ENCODE assay signal across 25 cellular contexts in the genomic region with DNA sequence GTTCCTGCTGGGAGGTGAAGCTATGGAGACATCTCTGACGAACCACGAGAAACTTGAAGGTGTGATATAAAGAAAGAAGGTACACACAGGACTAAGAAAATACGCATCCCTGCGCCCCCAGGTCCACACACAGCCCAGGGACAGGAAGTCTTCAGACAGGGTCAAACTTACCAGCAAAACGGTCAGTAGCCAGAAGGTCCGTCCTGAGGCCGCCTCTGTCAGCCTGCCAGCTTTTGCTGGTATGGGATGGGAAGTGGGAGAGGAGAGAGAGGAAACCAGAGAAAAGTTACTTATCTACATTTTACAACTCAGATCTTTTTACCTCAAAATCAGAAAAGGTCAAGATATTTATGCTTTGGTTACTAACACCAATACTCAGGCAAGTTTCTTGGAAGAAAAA. TPM values are rescaled to one million over a fixed set of nuclear protein-coding genes. Genes with fewer than 3 reads are reported as not detected.
A peak's percentile ranks its signal among the peaks of the same experiment; 100 is the strongest.
DNase-seq lines count a peak whose midpoint lies in the region; ATAC-seq, FAIRE-seq and TF ChIP-seq lines count a peak whose summit lies in the region.
"Had no signal": no experiment of that assay in that cellular context is flagged by ENCODE, and none has a peak within 500 bp of the region (broad histone marks: within the 10 kb centered on the region; RNA-seq: fewer than 3 reads in every experiment).

No MANE protein-coding gene starts in this region.

- no peak overlapping the region for H3K27ac ChIP-seq in CD4-positive, alpha-beta T cell (ENCODE audit: low read depth, low read length)
- H3K27ac ChIP-seq: ascending aorta, C4-2B, esophagus squamous epithelium, SJSA1 had no signal

- intact Hi-C loops in CD4-positive, alpha-beta T cell (cut with DNase I, micrococcal nuclease): no loop called here

- no peaks in the 10 kb centered on the region for H3K27me3 Mint-ChIP-seq in CD4-positive, alpha-beta T cell
- H3K27me3 Mint-ChIP-seq in chondrocyte (ENCODE audit: low read depth) (no peaks in the 10 kb centered on the region), memory B cell (no peaks in the 10 kb centered on the region)
- no peaks in the 10 kb centered on the region for H3K27me3 Mint-ChIP-seq in T-helper 2 cell treated with Interferon-gamma antibody and Interleukin-4, amounts not matched to agents 5 μg/mL and 100 μg/mL, for 36 hours (ENCODE audit: low read depth)
- H3K27me3 Mint-ChIP-seq: activated B cell treated with CpG ODN at 0.5 μM for 24 hours; naive thymus-derived CD8-positive, alpha-beta T cell; stimulated activated memory B cell treated with anti-CD40 and anti-IgM and Interleukin-4, amounts not matched to agents 10 μg/mL and 1 μg/mL and 100 μg/mL, for 72 hours had no signal

- H3K4me1 Mint-ChIP-seq in CD4-positive, alpha-beta T cell (ENCODE audit: low read depth): peaks cover 39% of the 10 kb centered on the region
- H3K4me1 Mint-ChIP-seq in chondrocyte (ENCODE audit: low read depth) (peaks cover 50% of the 10 kb centered on the region), memory B cell (peaks cover 18% of the 10 kb centered on the region)
- H3K4me1 Mint-ChIP-seq in T-helper 2 cell treated with Interferon-gamma antibody and Interleukin-4, amounts not matched to agents 5 μg/mL and 100 μg/mL, for 36 hours (ENCODE audit: low read depth): peaks cover 14% of the 10 kb centered on the region

- no peaks in the 10 kb centered on the region for H3K9me3 ChIP-seq in CD4-positive, alpha-beta T cell (ENCODE audit: control insufficient read depth, low read length)
- H3K9me3 ChIP-seq: ascending aorta, esophagus squamous epithelium, HAP-1, SJSA1 had no signal

- no peak for TF ChIP-seq CTCF in CD4-positive, alpha-beta T cell (IDR thresholded peaks at IDR 0.05)
- TF ChIP-seq CTCF in chondrocyte (IDR thresholded peaks at IDR 0.05): no peak

- CTCF ChIA-PET in CD4-positive, alpha-beta T cell (lab: Charles Lee): no interaction called here

- peak overlapping the region; percentile 51 for H3K4me3 Mint-ChIP-seq in CD4-positive, alpha-beta T cell
- H3K4me3 Mint-ChIP-seq in chondrocyte (ENCODE audit: unreplicated experiment): peak overlapping the region; percentile 5
- H3K4me3 Mint-ChIP-seq in memory B cell: no peak overlapping the region
- H3K4me3 Mint-ChIP-seq in T-helper 2 cell treated with Interferon-gamma antibody and Interleukin-4, amounts not matched to agents 5 μg/mL and 100 μg/mL, for 36 hours: no peak overlapping the region
- H3K4me3 Mint-ChIP-seq: activated B cell treated with CpG ODN at 0.5 μM for 24 hours; activated CD8-positive, alpha-beta T cell treated with anti-CD3 and anti-CD28 coated beads, Interleukin-2, amount 10 ng/mL, durations not matched to agents 7 days and 5 days; stimulated activated memory B cell treated with anti-CD40 and anti-IgM and Interleukin-4, amounts not matched to agents 10 μg/mL and 1 μg/mL and 100 μg/mL, for 72 hours had no signal

- no peaks in the 10 kb centered on the region for H3K27me3 ChIP-seq in CD4-positive, alpha-beta T cell (ENCODE audit: control insufficient read depth, insufficient read depth, low read length)
- no peaks in the 10 kb centered on the region for H3K27me3 ChIP-seq in H7 (ENCODE audit: control insufficient read depth, insufficient read depth, low read length)
- H3K27me3 ChIP-seq: ascending aorta, esophagus squamous epithelium, SJSA1 had no signal

- POLR2A ChIA-PET in CD4-positive, alpha-beta T cell (lab: Charles Lee): interaction anchor here (1.3 kb wide), 1 partner anchor 46 kb away, joined by 4 read pairs; no protein-coding TSS in a partner anchor

- peaks cover 53% of the 10 kb centered on the region for H3K36me3 Mint-ChIP-seq in CD4-positive, alpha-beta T cell (ENCODE audit: low read depth)
- H3K36me3 Mint-ChIP-seq in chondrocyte (ENCODE audit: low read depth) (peaks cover 40% of the 10 kb centered on the region), memory B cell (peaks cover 13% of the 10 kb centered on the region)
- H3K36me3 Mint-ChIP-seq in T-helper 2 cell treated with Interferon-gamma antibody and Interleukin-4, amounts not matched to agents 5 μg/mL and 100 μg/mL, for 36 hours (ENCODE audit: low read depth): peaks cover 32% of the 10 kb centered on the region

- no peak for ATAC-seq in CD4-positive, alpha-beta T cell (ENCODE audit: poor library complexity)
- no peak for ATAC-seq in memory B cell (ENCODE audit: low read depth)
- ATAC-seq: activated CD8-positive, alpha-beta T cell treated with anti-CD3 and anti-CD28 coated beads, Interleukin-2, amount 10 ng/mL, durations not matched to agents 7 days and 5 days; activated naive CD4-positive, alpha-beta T cell treated with anti-CD3 and anti-CD28 coated beads, Interleukin-2, amount 50 U/mL, for 72 hours; naive thymus-derived CD8-positive, alpha-beta T cell; stimulated activated memory B cell treated with anti-CD40 and anti-IgM and Interleukin-4, amounts not matched to agents 10 μg/mL and 1 μg/mL and 100 μg/mL, for 72 hours had no signal

- H3K9me3 Mint-ChIP-seq in CD4-positive, alpha-beta T cell: no peaks in the 10 kb centered on the region
- H3K9me3 Mint-ChIP-seq in chondrocyte (ENCODE audit: low read depth) (no peaks in the 10 kb centered on the region), memory B cell (no peaks in the 10 kb centered on the region)
- H3K9me3 Mint-ChIP-seq in T-helper 2 cell treated with Interferon-gamma antibody and Interleukin-4, amounts not matched to agents 5 μg/mL and 100 μg/mL, for 36 hours: no peaks in the 10 kb centered on the region
- H3K9me3 Mint-ChIP-seq: activated B cell treated with CpG ODN at 0.5 μM for 24 hours; activated naive CD4-positive, alpha-beta T cell treated with anti-CD3 and anti-CD28 coated beads, Interleukin-2, amount 50 U/mL, for 72 hours; naive thymus-derived CD8-positive, alpha-beta T cell; stimulated activated memory B cell treated with anti-CD40 and anti-IgM and Interleukin-4, amounts not matched to agents 10 μg/mL and 1 μg/mL and 100 μg/mL, for 72 hours had no signal

- H3K27ac Mint-ChIP-seq in CD4-positive, alpha-beta T cell: peak overlapping the region; percentile 63
- H3K27ac Mint-ChIP-seq in chondrocyte (ENCODE audit: unreplicated experiment) (peak overlapping the region; percentile 85), memory B cell (peak overlapping the region; percentile 70)
- H3K27ac Mint-ChIP-seq in T-helper 2 cell treated with Interferon-gamma antibody and Interleukin-4, amounts not matched to agents 5 μg/mL and 100 μg/mL, for 36 hours: no peak overlapping the region
- H3K27ac Mint-ChIP-seq: activated B cell treated with CpG ODN at 0.5 μM for 24 hours; activated CD8-positive, alpha-beta T cell treated with anti-CD3 and anti-CD28 coated beads, Interleukin-2, amount 10 ng/mL, durations not matched to agents 7 days and 5 days; stimulated activated memory B cell treated with anti-CD40 and anti-IgM and Interleukin-4, amounts not matched to agents 10 μg/mL and 1 μg/mL and 100 μg/mL, for 72 hours had no signal

- no peak for FAIRE-seq in RCC 7860 (lab: Jason Lieb, UNC)

- H3K4me3 ChIP-seq in H7 (ENCODE audit: insufficient read depth, low read depth, low read length): no peak overlapping the region
- H3K4me3 ChIP-seq: ascending aorta, esophagus squamous epithelium, HAP-1, SJSA1 had no signal

- peaks cover 17% of the 10 kb centered on the region for H3K36me3 ChIP-seq in H7 (replicated peaks; ENCODE audit: control insufficient read depth, insufficient read depth, low read length)

- no peak for DNase-seq in CD4-positive, alpha-beta T cell
- DNase-seq in H7: peak; percentile 11
- no peak for DNase-seq in chondrocyte (ENCODE audit: low spot score)
- DNase-seq in memory B cell (ENCODE audit: low spot score in 2 of 2): no peak
- DNase-seq in NOMO-1 treated with DMSO at 0.1 percent for 48 hours (lab: John Stamatoyannopoulos, UW; ENCODE audit: unreplicated experiment): no peak
- no peak for DNase-seq in iPS-NIHi7 (ENCODE audit: extremely low spot score)
- no peak for DNase-seq in RCC 7860 (ENCODE audit: low spot score)
- no peak for DNase-seq in T-helper 2 cell treated with Interferon-gamma antibody and Interleukin-4, amounts not matched to agents 5 μg/mL and 100 μg/mL, for 36 hours (ENCODE audit: low spot score)
- DNase-seq: activated B cell treated with CpG ODN at 0.5 μM for 24 hours; activated CD8-positive, alpha-beta T cell treated with anti-CD3 and anti-CD28 coated beads, Interleukin-2, amount 10 ng/mL, durations not matched to agents 7 days and 5 days; central memory CD4-positive, alpha-beta T cell; effector CD4-positive, alpha-beta T cell; esophagus squamous epithelium; naive thymus-derived CD8-positive, alpha-beta T cell; NCI-H1105; NCI-H2029 treated with DMSO at 0.1 percent for 48 hours; NCI-H345; NCI-H774; stimulated activated CD4-positive, alpha-beta T cell treated with anti-CD3 and anti-CD28 coated beads, Interleukin-1b, Interleukin-23, amount 100 ng/mL, for 48 hours had no signal

RNA-seq across cellular contexts. Expression of a gene that starts 47.2 kb away (rescaled TPM):
- 10 to 100 TPM; 82.0 to 97.9 TPM for total RNA-seq in CD4-positive, alpha-beta T cell
- 362 and 415 TPM in 2 replicates for total RNA-seq in H7 (2014; rRNA removed; shearing (Covaris generic))
- total RNA-seq in chondrocyte: 979 to 1,131 TPM (median 989 TPM) in 3 replicates

RNA-seq across cellular contexts. Expression of a gene that starts 47.4 kb away (rescaled TPM):
- 100 to 1,000 TPM; 189 to 196 TPM for total RNA-seq in CD4-positive, alpha-beta T cell
- total RNA-seq in H7 (2014; rRNA removed; shearing (Covaris generic)): 249 and 274 TPM in 2 replicates
- total RNA-seq in chondrocyte: 447 to 542 TPM (median 465 TPM) in 3 replicates

Comparison
In these comparisons a context has a peak if more than half of its experiments do, and no peak if none do; other contexts are left out.
1. H3K4me3 Mint-ChIP-seq: peak in CD4-positive, alpha-beta T cell (single experiment) and chondrocyte (single experiment); none in memory B cell (single experiment) and T-helper 2 cell treated with Interferon-gamma antibody and Interleukin-4, amounts not matched to agents 5 μg/mL and 100 μg/mL, for 36 hours (single experiment).